Comparison of ENCODE assay signal across 1 cellular context in the genomic region with DNA sequence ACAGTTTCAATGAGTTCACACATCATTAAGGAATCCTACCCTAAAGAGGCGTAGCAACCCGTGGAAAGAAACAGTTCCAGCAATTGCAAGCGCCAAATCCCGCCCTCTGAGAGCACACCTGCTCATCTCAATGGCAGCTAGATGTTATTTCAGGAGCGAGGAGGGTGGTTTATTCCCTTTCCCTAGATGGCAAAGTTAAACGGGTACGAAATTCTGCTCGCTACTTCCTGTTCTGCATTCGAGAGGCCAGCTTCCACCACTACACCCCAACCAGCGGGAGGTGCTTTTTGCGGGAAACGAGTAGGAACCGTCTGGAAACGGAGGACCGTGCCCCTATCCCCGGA.
TF ChIP-seq lines count a peak whose summit lies in the region.

No MANE protein-coding gene starts in this region.

TF ChIP-seq in IMR-90, 13 proteins besides CTCF, POLR2A, EP300 and RAD21 (continued from another document):
- TF ChIP-seq, protein P1, sequence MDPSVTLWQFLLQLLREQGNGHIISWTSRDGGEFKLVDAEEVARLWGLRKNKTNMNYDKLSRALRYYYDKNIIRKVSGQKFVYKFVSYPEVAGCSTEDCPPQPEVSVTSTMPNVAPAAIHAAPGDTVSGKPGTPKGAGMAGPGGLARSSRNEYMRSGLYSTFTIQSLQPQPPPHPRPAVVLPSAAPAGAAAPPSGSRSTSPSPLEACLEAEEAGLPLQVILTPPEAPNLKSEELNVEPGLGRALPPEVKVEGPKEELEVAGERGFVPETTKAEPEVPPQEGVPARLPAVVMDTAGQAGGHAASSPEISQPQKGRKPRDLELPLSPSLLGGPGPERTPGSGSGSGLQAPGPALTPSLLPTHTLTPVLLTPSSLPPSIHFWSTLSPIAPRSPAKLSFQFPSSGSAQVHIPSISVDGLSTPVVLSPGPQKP (IDR thresholded peaks at IDR 0.05; ENCODE audit: borderline replicate concordance, low read depth, low read length): no peak
- TF ChIP-seq BHLHE40 (IDR thresholded peaks at IDR 0.05; ENCODE audit: low read depth, low read length): no peak
- no peak for TF ChIP-seq MXI1 (IDR thresholded peaks at IDR 0.05; ENCODE audit: borderline replicate concordance, low read depth, low read length)
